ENCODE assay signal across 8 cellular contexts in genomic region chr7:73683916-73684693, GRCh38. TPM values are rescaled to one million over a fixed set of nuclear protein-coding genes. Genes with fewer than 3 reads are reported as not detected.
DNase-seq lines count a peak whose midpoint lies in the region; ATAC-seq and TF ChIP-seq lines count a peak whose summit lies in the region.

No MANE protein-coding gene starts in this region.

- intact Hi-C loops in psoas muscle (cut with DNase I) (loop anchor here in 1 of 2 donors (5.0 kb wide), 1 partner anchor 33 kb away; the partner anchor contains the start of gene STX1A), posterior vena cava (cut with DNase I) (no loop called here)

- peaks cover 17% of the 10 kb centered on the region for H3K4me1 ChIP-seq in SJSA1 (replicated peaks)
- peaks cover 25% of the 10 kb centered on the region for H3K4me1 ChIP-seq in psoas muscle

- DNase-seq in NCI-H345 (lab: John Stamatoyannopoulos, UW) (peak; percentile 15), NCI-H345 treated with DMSO at 0.1 percent for 48 hours (lab: John Stamatoyannopoulos, UW; ENCODE audit: unreplicated experiment) (no peak), SJSA1 (ENCODE audit: low read depth in 1 of 2, low spot score in 2 of 2) (peak in 1 of 2 experiments; percentile 17), fibroblast of peridontal ligament (ENCODE audit: extremely low read depth) (peak; percentile 16), psoas muscle (no peak), ecto neural progenitor cell (ENCODE audit: low spot score) (no peak), posterior vena cava (ENCODE audit: low spot score) (no peak), NCI-H2081 (lab: John Stamatoyannopoulos, UW) (no peak)

- peak overlapping the region; percentile 88 for H3K4me3 ChIP-seq in SJSA1
- H3K4me3 ChIP-seq in psoas muscle: peak overlapping the region; percentile 94

- H3K27ac ChIP-seq in SJSA1: peak overlapping the region; percentile 20
- peak overlapping the region; percentile 94 for H3K27ac ChIP-seq in psoas muscle

- no peaks in the 10 kb centered on the region for H3K9me3 ChIP-seq in SJSA1 (replicated peaks)
- H3K9me3 ChIP-seq in psoas muscle: no peaks in the 10 kb centered on the region

- H3K27me3 ChIP-seq in SJSA1 (replicated peaks): no peaks in the 10 kb centered on the region
- no peaks in the 10 kb centered on the region for H3K27me3 ChIP-seq in psoas muscle (ENCODE audit: insufficient read depth in 3 of 3, low read length in 2 of 3)

- TF ChIP-seq CTCF in psoas muscle (IDR thresholded peaks at IDR 0.05): no peak

- H3K36me3 ChIP-seq in SJSA1 (peaks cover 40% of the 10 kb centered on the region), psoas muscle (ENCODE audit: insufficient read depth in 1 of 2, low read depth in 1 of 2) (peaks cover 11 to 34% of the 10 kb centered on the region in 2 donors)

- 27 to 30% (median 29%) methylated on average over 44 to 46 of the region's 46 CpGs for WGBS in psoas muscle, 3 donors

- peak in 1 of 4 donors; percentile 11 for ATAC-seq in psoas muscle

RNA-seq across cellular contexts. Expression of gene BUD23, which starts 0.7 kb away (rescaled TPM):
- total RNA-seq in SJSA1 (2014; rRNA removed; shearing (Covaris generic)): 42.2 and 45.5 TPM in 2 replicates
- total RNA-seq in psoas muscle (10 to 100 TPM; 50.4 to 96.2 (median 83.4) TPM), posterior vena cava (10 to 100 TPM; 44.6 to 46.6 TPM)
- polyA plus RNA-seq in psoas muscle: 100 to 1,000 TPM; 106 to 155 (median 149) TPM

RNA-seq across cellular contexts. Expression of gene DNAJC30, which starts 0.9 kb away (rescaled TPM):
- total RNA-seq in SJSA1 (2014; rRNA removed; shearing (Covaris generic)): 1.3 TPM in 2 replicates
- total RNA-seq in psoas muscle: 10 to 100 TPM in 2 of 4 donors, 1 to 10 TPM in 2; 8.7 to 13.9 (median 10.6) TPM
- polyA plus RNA-seq in psoas muscle: 1 to 10 TPM; 4.3 to 9.8 (median 8.3) TPM
- total RNA-seq in posterior vena cava: 1 to 10 TPM; 6.2 to 7.7 TPM

RNA-seq across cellular contexts. Expression of gene VPS37D, which starts 16.5 kb away (rescaled TPM):
- total RNA-seq in SJSA1 (2014; rRNA removed; shearing (Covaris generic)): 1.0 and 1.8 TPM in 2 replicates
- total RNA-seq in psoas muscle (1 to 10 TPM in 1 of 4 donors, under 1 TPM in 3; 0.18 to 1.1 (median 0.72) TPM), posterior vena cava (1 to 10 TPM; 1.2 to 2.0 TPM)
- under 1 TPM; 0.29 to 0.72 (median 0.42) TPM for polyA plus RNA-seq in psoas muscle

RNA-seq across cellular contexts. Expression of gene STX1A, which starts 35.4 kb away (rescaled TPM):
- 8.8 and 10.1 TPM in 2 replicates for total RNA-seq in SJSA1 (2014; rRNA removed; shearing (Covaris generic))
- total RNA-seq in psoas muscle (1 to 10 TPM; 1.9 to 3.6 (median 2.6) TPM), posterior vena cava (1 to 10 TPM; 3.4 to 4.0 TPM)
- polyA plus RNA-seq in psoas muscle: 1 to 10 TPM; 2.3 to 5.4 (median 4.2) TPM

RNA-seq across cellular contexts. Expression of gene ABHD11, which starts 54.5 kb away (rescaled TPM):
- 23.6 and 25.8 TPM in 2 replicates for total RNA-seq in SJSA1 (2014; rRNA removed; shearing (Covaris generic))
- total RNA-seq in psoas muscle (10 to 100 TPM in 2 of 4 donors, 1 to 10 TPM in 2; 6.8 to 16.9 (median 11.5) TPM), posterior vena cava (1 to 10 TPM; 7.0 to 7.1 TPM)
- 10 to 100 TPM in 2 of 3 donors, 1 to 10 TPM in 1; 7.4 to 26.6 (median 14.1) TPM for polyA plus RNA-seq in psoas muscle

Comparison
In these comparisons a context has a peak if more than half of its experiments do, and no peak if none do; other contexts are left out.
1. DNase-seq: peak in NCI-H345 (single experiment) and fibroblast of peridontal ligament (single experiment); none in NCI-H345 treated with DMSO at 0.1 percent for 48 hours (single experiment), psoas muscle (0 of 2), ecto neural progenitor cell (single experiment), posterior vena cava (single experiment) and NCI-H2081 (0 of 2).